ENCODE assay signal across 27 cellular contexts in genomic region chr2:204341887-204342276, GRCh38.
A peak's percentile ranks its signal among the peaks of the same experiment; 100 is the strongest.
DNase-seq lines count a peak whose midpoint lies in the region; ATAC-seq, FAIRE-seq and TF ChIP-seq lines count a peak whose summit lies in the region.
"Had no signal": no experiment of that assay in that cellular context is flagged by ENCODE, and none has a peak within 500 bp of the region (broad histone marks: within the 10 kb centered on the region; RNA-seq: fewer than 3 reads in every experiment).

No MANE protein-coding gene starts in this region.

- no peaks in the 10 kb centered on the region for H4K20me1 ChIP-seq in K562 (replicated peaks; ENCODE audit: control insufficient read depth, insufficient read depth, low read length)
- H4K20me1 ChIP-seq: BLaER1 had no signal

- no peak overlapping the region for H3K4me3 Mint-ChIP-seq in activated T-cell treated with anti-CD3 and anti-CD28 coated beads, Interleukin-2, amount 50 U/mL, for 4 hours
- H3K4me3 Mint-ChIP-seq: CD14-positive monocyte; CD4-positive, alpha-beta memory T cell; CD4-positive, CD25-positive, alpha-beta regulatory T cell; CD8-positive, alpha-beta memory T cell had no signal

- peaks cover 23% of the 10 kb centered on the region for H3K27me3 Mint-ChIP-seq in activated T-cell treated with anti-CD3 and anti-CD28 coated beads, Interleukin-2, amount 50 U/mL, for 4 hours (ENCODE audit: low read depth)

- ATAC-seq in K562 = no peak
- no peak for ATAC-seq in activated T-cell treated with anti-CD3 and anti-CD28 coated beads, Interleukin-2, amount 50 U/mL, for 4 hours
- ATAC-seq: GM12878 had no signal

- POLR2A ChIA-PET in K562 (lab: Yijun Ruan, JAX) = no interaction called here

- H3K79me2 ChIP-seq in K562 (ENCODE audit: control insufficient read depth, insufficient read depth, low read length) = no peaks in the 10 kb centered on the region

- CTCF ChIA-PET in K562 (lab: Yijun Ruan, JAX; ENCODE audit: low intra/inter-chr PET ratio) = no interaction called here

- FAIRE-seq in RCC 7860 (lab: Jason Lieb, UNC) (peak; percentile 46), K562 (lab: Jason Lieb, UNC) (no peak), islet of Langerhans (lab: Jason Lieb, UNC) (peak; percentile 51)
- FAIRE-seq: A204.1, GM12878, GM12892, GM18507 had no signal

- no peaks in the 10 kb centered on the region for H3K36me3 ChIP-seq in K562 (ENCODE audit: control insufficient read depth, insufficient read depth, low read length)
- H3K36me3 ChIP-seq: BE2C, BLaER1 had no signal

- WGBS in K562 (ENCODE audit: insufficient coverage, low coverage, missing lambda C conversion rate) = 0% methylated on average over 2 of the region's 2 CpGs

- H3K9ac ChIP-seq in K562 (ENCODE audit: insufficient read depth in 1 of 2, low read depth in 2 of 2, low read length in 2 of 2) = no peak overlapping the region
- H3K9ac ChIP-seq: BLaER1 had no signal

- no peak for TF ChIP-seq CTCF in K562 (IDR thresholded peaks at IDR 0.05 in 2 of 3, conservative IDR thresholded peaks at IDR 0.05 in 1 of 3; ENCODE audit: insufficient read depth in 2 of 3, low read depth in 1 of 3, low read length in 3 of 3)

- H3K27ac ChIP-seq in K562 (ENCODE audit: extremely low read depth, low read depth, low read length) = no peak overlapping the region
- H3K27ac ChIP-seq: BLaER1 had no signal

- intact Hi-C loops in K562 (cut with micrococcal nuclease) = no loop called here

- H2AFZ ChIP-seq in K562 (ENCODE audit: low read depth, low read length) = no peak overlapping the region

- H3K4me2 ChIP-seq in K562 (ENCODE audit: insufficient read depth, low read length) = no peak overlapping the region
- H3K4me2 ChIP-seq: BLaER1 had no signal

- no peaks in the 10 kb centered on the region for H3K4me1 Mint-ChIP-seq in activated T-cell treated with anti-CD3 and anti-CD28 coated beads, Interleukin-2, amount 50 U/mL, for 4 hours (ENCODE audit: low read depth)
- H3K4me1 Mint-ChIP-seq: CD14-positive monocyte; CD4-positive, CD25-positive, alpha-beta regulatory T cell; CD8-positive, alpha-beta memory T cell had no signal

- no peaks in the 10 kb centered on the region for H3K9me1 ChIP-seq in K562 (ENCODE audit: control insufficient read depth, insufficient read depth, low read length)

- in situ Hi-C loops in K562 (cut with MboI) = no loop called here

- TF ChIP-seq POLR2A in K562 (conservative IDR thresholded peaks at IDR 0.05) = no peak

- H3K9me3 Mint-ChIP-seq in activated T-cell treated with anti-CD3 and anti-CD28 coated beads, Interleukin-2, amount 50 U/mL, for 4 hours = no peaks in the 10 kb centered on the region
- H3K9me3 Mint-ChIP-seq: CD4-positive, alpha-beta memory T cell; CD4-positive, CD25-positive, alpha-beta regulatory T cell had no signal

- no peak overlapping the region for H3K4me3 ChIP-seq in K562
- H3K4me3 ChIP-seq: BLaER1, GM12878 had no signal

- H3K36me3 Mint-ChIP-seq in activated T-cell treated with anti-CD3 and anti-CD28 coated beads, Interleukin-2, amount 50 U/mL, for 4 hours (ENCODE audit: insufficient read depth) = no peaks in the 10 kb centered on the region
- H3K36me3 Mint-ChIP-seq: CD14-positive monocyte; CD4-positive, alpha-beta memory T cell; CD4-positive, CD25-positive, alpha-beta regulatory T cell; CD8-positive, alpha-beta memory T cell had no signal

- no peaks in the 10 kb centered on the region for H3K27me3 ChIP-seq in K562 (ENCODE audit: control insufficient read depth in 2 of 2, insufficient read depth in 2 of 2, low read length in 2 of 2)
- H3K27me3 ChIP-seq: BE2C, BLaER1 had no signal

- H3K4me1 ChIP-seq in K562 (replicated peaks in 1 of 2; ENCODE audit: control insufficient read depth in 2 of 2, insufficient read depth in 2 of 2, low read length in 2 of 2) = peaks cover 0 to 9% of the 10 kb centered on the region in 2 experiments; a peak in 3 of 5 replicates
- H3K4me1 ChIP-seq: BE2C, BLaER1 had no signal

- DNase-seq in RCC 7860 (ENCODE audit: low spot score) (no peak), K562 (ENCODE audit: extremely low read depth in 1 of 4, low spot score in 3 of 4) (no peak), NCI-H2227 (lab: John Stamatoyannopoulos, UW; ENCODE audit: unreplicated experiment) (no peak), LoVo (ENCODE audit: low spot score) (no peak)
- DNase-seq in activated T-cell treated with anti-CD3 and anti-CD28 coated beads, Interleukin-2, amount 50 U/mL, for 4 hours = no peak
- DNase-seq: 8988T; ACHN; BE2C; C1 segment of cervical spinal cord; CD4-positive, alpha-beta memory T cell; CD4-positive, CD25-positive, alpha-beta regulatory T cell; CD8-positive, alpha-beta memory T cell; COR-L47; DMS 273 treated with DMSO at 0.1 percent for 48 hours; DMS153; DMS53; DMS79; DND-41; EL; GDM1 had no signal

- no peaks in the 10 kb centered on the region for H3K9me3 ChIP-seq in K562 (replicated peaks; ENCODE audit: control insufficient read depth, insufficient read depth, low read depth, low read length)
- H3K9me3 ChIP-seq: BE2C, BLaER1 had no signal

- TF ChIP-seq RAD21 in K562 (CRISPR knock-in tag; conservative IDR thresholded peaks at IDR 0.05 in 1 of 2, IDR thresholded peaks at IDR 0.05 in 1 of 2) = no peak

- BruUV-seq in K562 (replicated peaks; lab: Mats Ljungman, UMichigan) = no TSS peak

- TF ChIP-seq EP300 in K562 (IDR thresholded peaks at IDR 0.05; ENCODE audit: low read length) = no peak

TF ChIP-seq in K562, 482 proteins besides CTCF, POLR2A, EP300 and RAD21:
- TF ChIP-seq CBFB (CRISPR knock-in tag; IDR thresholded peaks at IDR 0.05) (no peak), ZNF77 (CRISPR knock-in tag; IDR thresholded peaks at IDR 0.05) (no peak), HDAC6 (IDR thresholded peaks at IDR 0.05; ENCODE audit: low read depth, low read length) (no peak), PCBP2 (IDR thresholded peaks at IDR 0.05; ENCODE audit: low read depth, low read length, poor library complexity, severe bottlenecking) (peak; percentile 54)
